Comparison of ENCODE assay signal across 16 cellular contexts in genomic region chrX:31653395-31653794, GRCh38.
"Had no signal": no experiment of that assay in that cellular context is flagged by ENCODE, and none has a peak within 500 bp of the region (broad histone marks: within the 10 kb centered on the region; RNA-seq: fewer than 3 reads in every experiment).

No MANE protein-coding gene starts in this region.

- H3K36me3 ChIP-seq: colonic mucosa, heart left ventricle, neutrophil, stomach, thoracic aorta, transverse colon had no signal

- H3K27me3 ChIP-seq: colonic mucosa, heart left ventricle, neutrophil, stomach, transverse colon had no signal

- FAIRE-seq: frontal cortex, small intestine had no signal

- H3K4me3 ChIP-seq: colonic mucosa, heart left ventricle, stomach, thoracic aorta, transverse colon had no signal

- H3K9me3 ChIP-seq: colonic mucosa, heart left ventricle, neutrophil, stomach, thoracic aorta, transverse colon had no signal

- DNase-seq: colonic mucosa; effector CD8-positive, alpha-beta T cell; heart left ventricle; mammary epithelial cell; naive thymus-derived CD8-positive, alpha-beta T cell; posterior cingulate gyrus; stimulated activated CD4-positive, alpha-beta T cell treated with anti-CD3 and anti-CD28 coated beads, Interleukin-12 subunit alpha, Interleukin-12 subunit beta, amount 100 ng/mL, for 4 hours; stimulated activated naive CD4-positive, alpha-beta T cell; stomach; substantia nigra; transverse colon had no signal

- H3K4me1 ChIP-seq: colonic mucosa, heart left ventricle, stomach, transverse colon had no signal

- H3K27ac ChIP-seq: colonic mucosa, neutrophil, stomach, thoracic aorta, transverse colon had no signal

- ATAC-seq: esophagus mucosa; naive thymus-derived CD8-positive, alpha-beta T cell had no signal
